ENCODE assay signal across 8 cellular contexts in the genomic region with DNA sequence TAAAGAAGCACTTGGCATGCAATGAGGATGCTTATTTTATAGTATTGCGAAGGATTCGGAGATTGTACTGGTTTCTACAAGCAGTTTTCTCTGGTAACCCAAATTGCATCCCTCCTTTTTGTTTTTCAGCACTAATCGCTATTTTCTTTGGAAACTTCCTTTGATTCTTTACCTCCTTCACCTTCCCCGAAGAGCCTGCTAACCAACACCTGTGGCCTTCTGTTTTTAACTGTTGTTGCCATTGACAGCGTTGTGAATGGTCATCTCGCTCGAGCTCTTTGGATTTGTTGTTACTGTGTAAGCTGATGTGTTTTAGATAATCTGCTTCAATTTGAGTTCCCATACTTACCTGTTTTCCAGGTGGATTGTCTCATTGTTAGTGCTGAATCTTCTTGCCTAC. TPM values are rescaled to one million over a fixed set of nuclear protein-coding genes. Genes with fewer than 3 reads are reported as not detected.
DNase-seq lines count a peak whose midpoint lies in the region; FAIRE-seq and TF ChIP-seq lines count a peak whose summit lies in the region.

No MANE protein-coding gene starts in this region.

- no peak overlapping the region for H3K27ac ChIP-seq in kidney (ENCODE audit: low read depth in 2 of 2, low read length in 2 of 2)
- H3K27ac ChIP-seq in substantia nigra (ENCODE audit: low read depth, low read length, poor library complexity, severe bottlenecking) = peak overlapping the region; percentile 82

- intact Hi-C loops in activated CD4-positive, alpha-beta T cell treated with anti-CD3 and anti-CD28 coated beads, Interleukin-2, amount 10 ng/mL, durations not matched to agents 24 days and 14 days (cut with micrococcal nuclease) = loop anchor here (10.0 kb wide), 1 partner anchor 310 kb away; a partner anchor contains a TSS
- intact Hi-C loops in kidney (cut with DNase I) = no loop called here

- no peaks in the 10 kb centered on the region for H3K9me3 Mint-ChIP-seq in activated CD4-positive, alpha-beta T cell treated with anti-CD3 and anti-CD28 coated beads, Interleukin-2, amount 10 ng/mL, durations not matched to agents 24 days and 14 days
- H3K9me3 Mint-ChIP-seq in activated naive CD8-positive, alpha-beta T cell treated with anti-CD3 and anti-CD28 coated beads for 36 hours = peaks cover 3% of the 10 kb centered on the region

- peak overlapping the region; percentile 38 to 60 for H3K9ac ChIP-seq in kidney (ENCODE audit: low read length in 2 of 2)

- H3K27me3 Mint-ChIP-seq in activated CD4-positive, alpha-beta T cell treated with anti-CD3 and anti-CD28 coated beads, Interleukin-2, amount 10 ng/mL, durations not matched to agents 24 days and 14 days = no peaks in the 10 kb centered on the region
- no peaks in the 10 kb centered on the region for H3K27me3 Mint-ChIP-seq in activated naive CD8-positive, alpha-beta T cell treated with anti-CD3 and anti-CD28 coated beads for 36 hours

- peak; percentile 55 for DNase-seq in activated CD4-positive, alpha-beta T cell treated with anti-CD3 and anti-CD28 coated beads, Interleukin-2, amount 10 ng/mL, durations not matched to agents 24 days and 14 days
- no peak for DNase-seq in activated CD4-positive, alpha-beta T cell treated with anti-CD3 and anti-CD28 coated beads for 1 hour
- no peak for DNase-seq in activated naive CD8-positive, alpha-beta T cell treated with anti-CD3 and anti-CD28 coated beads for 36 hours
- DNase-seq in kidney (no peak), substantia nigra (lab: John Stamatoyannopoulos, UW) (no peak), anterior cingulate cortex (lab: John Stamatoyannopoulos, UW) (no peak), NCI-H510A treated with DMSO at 0.1 percent for 48 hours (lab: John Stamatoyannopoulos, UW) (no peak)
- DNase-seq in activated CD4-positive, CD25-positive, alpha-beta regulatory T cell (lab: John Stamatoyannopoulos, UW) = no peak

- peaks cover 34% of the 10 kb centered on the region for H3K4me1 Mint-ChIP-seq in activated CD4-positive, alpha-beta T cell treated with anti-CD3 and anti-CD28 coated beads, Interleukin-2, amount 10 ng/mL, durations not matched to agents 24 days and 14 days
- peaks cover 35% of the 10 kb centered on the region for H3K4me1 Mint-ChIP-seq in activated naive CD8-positive, alpha-beta T cell treated with anti-CD3 and anti-CD28 coated beads for 36 hours

- H3K4me1 ChIP-seq in kidney (ENCODE audit: control insufficient read depth in 1 of 2, insufficient read depth in 1 of 2, low read depth in 1 of 2, low read length in 2 of 2) = peaks cover 0 to 7% of the 10 kb centered on the region in 2 donors

- no peaks in the 10 kb centered on the region for H3K36me3 ChIP-seq in kidney (ENCODE audit: control insufficient read depth in 1 of 2, insufficient read depth in 2 of 2, low read length in 2 of 2)

- no peak for TF ChIP-seq CTCF in kidney (IDR thresholded peaks at IDR 0.05; ENCODE audit: borderline replicate concordance, extremely low read depth, insufficient read depth)

- H3K9me3 ChIP-seq in kidney (ENCODE audit: control insufficient read depth in 1 of 2, low read length in 2 of 2) = no peaks in the 10 kb centered on the region

- no peak for FAIRE-seq in kidney (lab: Jason Lieb, UNC)

- peaks cover 15% of the 10 kb centered on the region for H3K36me3 Mint-ChIP-seq in activated CD4-positive, alpha-beta T cell treated with anti-CD3 and anti-CD28 coated beads, Interleukin-2, amount 10 ng/mL, durations not matched to agents 24 days and 14 days (ENCODE audit: low read depth)
- H3K36me3 Mint-ChIP-seq in activated naive CD8-positive, alpha-beta T cell treated with anti-CD3 and anti-CD28 coated beads for 36 hours = peaks cover 26% of the 10 kb centered on the region

- H3K4me3 ChIP-seq in kidney (ENCODE audit: low read length in 2 of 2) = peak overlapping the region; percentile 68 to 91

- peak overlapping the region; percentile 69 for H3K27ac Mint-ChIP-seq in activated CD4-positive, alpha-beta T cell treated with anti-CD3 and anti-CD28 coated beads, Interleukin-2, amount 10 ng/mL, durations not matched to agents 24 days and 14 days
- H3K27ac Mint-ChIP-seq in activated naive CD8-positive, alpha-beta T cell treated with anti-CD3 and anti-CD28 coated beads for 36 hours = peak overlapping the region; percentile 56

- H3K4me3 Mint-ChIP-seq in activated CD4-positive, alpha-beta T cell treated with anti-CD3 and anti-CD28 coated beads, Interleukin-2, amount 10 ng/mL, durations not matched to agents 24 days and 14 days = peak overlapping the region; percentile 84
- H3K4me3 Mint-ChIP-seq in activated naive CD8-positive, alpha-beta T cell treated with anti-CD3 and anti-CD28 coated beads for 36 hours = peak overlapping the region; percentile 80

RNA-seq across cellular contexts. Expression of a gene that starts 1.1 kb away (rescaled TPM):
- 45.3 and 51.6 TPM in 2 replicates for total RNA-seq in activated CD4-positive, alpha-beta T cell treated with anti-CD3 and anti-CD28 coated beads, Interleukin-2, amount 10 ng/mL, durations not matched to agents 24 days and 14 days
- 10 to 100 TPM; 35.4 to 37.5 TPM for total RNA-seq in activated naive CD8-positive, alpha-beta T cell treated with anti-CD3 and anti-CD28 coated beads for 36 hours
- total RNA-seq in kidney = 25.7 TPM
- polyA plus RNA-seq in kidney (ENCODE audit: insufficient read depth, low read depth, low replicate concordance) = 5.9 TPM
